Comparison of ENCODE assay signal across 8 cellular contexts in genomic region chr13:19927117-19927734, GRCh38. TPM values are rescaled to one million over a fixed set of nuclear protein-coding genes. Genes with fewer than 3 reads are reported as not detected.
A peak's percentile ranks its signal among the peaks of the same experiment; 100 is the strongest.
DNase-seq lines count a peak whose midpoint lies in the region; ATAC-seq and TF ChIP-seq lines count a peak whose summit lies in the region.

No MANE protein-coding gene starts in this region.

- H3K4me3 ChIP-seq in right lobe of liver: no peak overlapping the region

- DNase-seq in D341Med (ENCODE audit: low spot score) (peak; percentile 37), LHCN-M2 (ENCODE audit: low read depth) (peak; percentile 38), astrocyte of the hippocampus (ENCODE audit: low read depth, low spot score) (peak; percentile 31), right lobe of liver (no peak), ureter (ENCODE audit: low spot score) (no peak), NCI-H2029 (lab: John Stamatoyannopoulos, UW) (no peak)

- H3K27me3 ChIP-seq in right lobe of liver: no peaks in the 10 kb centered on the region

- ATAC-seq in right lobe of liver: peak; percentile 76 to 88 (median 82)
- no peak for ATAC-seq in GM18505 (IDR thresholded peaks at IDR 0.05; ENCODE audit: unreplicated experiment)
- ATAC-seq in HG03342 (IDR thresholded peaks at IDR 0.05; ENCODE audit: unreplicated experiment): no peak

- intact Hi-C loops in right lobe of liver (cut with DNase I): no loop called here

- no peaks in the 10 kb centered on the region for H3K36me3 ChIP-seq in right lobe of liver

- TF ChIP-seq CTCF in right lobe of liver (IDR thresholded peaks at IDR 0.05): peak; percentile 57 to 70 (median 59)

- H3K27ac ChIP-seq in right lobe of liver: no peak overlapping the region

- TF ChIP-seq POLR2A in right lobe of liver (IDR thresholded peaks at IDR 0.05) (no peak), GM18505 (IDR thresholded peaks at IDR 0.05; ENCODE audit: borderline replicate concordance, extremely low read depth, insufficient read depth, insufficient read length) (no peak)

- H3K4me1 ChIP-seq in right lobe of liver: no peaks in the 10 kb centered on the region

- 30% methylated on average over 4 of the region's 4 CpGs for WGBS in right lobe of liver (ENCODE audit: insufficient coverage, low coverage, low lambda C conversion rate, missing lambda C conversion rate)

- H3K9me3 ChIP-seq in right lobe of liver: no peaks in the 10 kb centered on the region

RNA-seq across cellular contexts. Expression of gene ZMYM2, which starts 31.3 kb away (rescaled TPM):
- 38.1 and 39.1 TPM in 2 replicates for total RNA-seq in LHCN-M2 (2014; rRNA removed)
- polyA plus RNA-seq in LHCN-M2 (2012): 9.1 TPM
- total RNA-seq in right lobe of liver: 10 to 100 TPM; 17.1 to 35.2 (median 25.9) TPM
- total RNA-seq in ureter: 158 TPM

Comparison
In these comparisons a context has a peak if more than half of its experiments do, and no peak if none do; other contexts are left out.
1. DNase-seq: peak in D341Med (single experiment), LHCN-M2 (single experiment) and astrocyte of the hippocampus (single experiment); none in right lobe of liver (0 of 3), ureter (single experiment) and NCI-H2029 (single experiment).
2. ATAC-seq: peak in right lobe of liver (4 of 4); none in GM18505 (single experiment) and HG03342 (single experiment).